17 cellular contexts compared by ENCODE assay signal in genomic region chr10:36030516-36030915, GRCh38.
"Had no signal": no experiment of that assay in that cellular context is flagged by ENCODE, and none has a peak within 500 bp of the region (broad histone marks: within the 10 kb centered on the region; RNA-seq: fewer than 3 reads in every experiment).

No MANE protein-coding gene starts in this region.

- H3K36me3 ChIP-seq: esophagus muscularis mucosa, neutrophil had no signal

- H3K4me1 ChIP-seq: esophagus muscularis mucosa, foreskin keratinocyte had no signal

- DNase-seq: effector memory CD8-positive, alpha-beta T cell; foreskin keratinocyte; immature natural killer cell; kidney; left colon; mesendoderm; naive B cell; posterior cingulate gyrus; right cardiac atrium; small intestine; stimulated activated CD4-positive, alpha-beta T cell treated with anti-CD3 and anti-CD28 coated beads, Interleukin-12 subunit alpha, Interleukin-12 subunit beta, amount 100 ng/mL, for 4 hours; stimulated activated CD4-positive, alpha-beta T cell treated with anti-CD3 and anti-CD28 coated beads, Interleukin-2, amount 100 ng/mL, for 48 hours; stimulated activated naive CD4-positive, alpha-beta T cell treated with Interleukin-2 at 50 U/mL for 16 hours; trophoblast cell had no signal

- H3K4me3 ChIP-seq: esophagus muscularis mucosa had no signal

- H3K27me3 ChIP-seq: esophagus muscularis mucosa, foreskin keratinocyte, neutrophil had no signal

- H3K27ac ChIP-seq: epithelial cell of prostate, esophagus muscularis mucosa, foreskin keratinocyte, neutrophil had no signal

- H3K9me3 ChIP-seq: esophagus muscularis mucosa, neutrophil had no signal

- ATAC-seq: effector memory CD8-positive, alpha-beta T cell; foreskin keratinocyte; left colon had no signal
